ENCODE assay signal across 10 cellular contexts in the genomic region with DNA sequence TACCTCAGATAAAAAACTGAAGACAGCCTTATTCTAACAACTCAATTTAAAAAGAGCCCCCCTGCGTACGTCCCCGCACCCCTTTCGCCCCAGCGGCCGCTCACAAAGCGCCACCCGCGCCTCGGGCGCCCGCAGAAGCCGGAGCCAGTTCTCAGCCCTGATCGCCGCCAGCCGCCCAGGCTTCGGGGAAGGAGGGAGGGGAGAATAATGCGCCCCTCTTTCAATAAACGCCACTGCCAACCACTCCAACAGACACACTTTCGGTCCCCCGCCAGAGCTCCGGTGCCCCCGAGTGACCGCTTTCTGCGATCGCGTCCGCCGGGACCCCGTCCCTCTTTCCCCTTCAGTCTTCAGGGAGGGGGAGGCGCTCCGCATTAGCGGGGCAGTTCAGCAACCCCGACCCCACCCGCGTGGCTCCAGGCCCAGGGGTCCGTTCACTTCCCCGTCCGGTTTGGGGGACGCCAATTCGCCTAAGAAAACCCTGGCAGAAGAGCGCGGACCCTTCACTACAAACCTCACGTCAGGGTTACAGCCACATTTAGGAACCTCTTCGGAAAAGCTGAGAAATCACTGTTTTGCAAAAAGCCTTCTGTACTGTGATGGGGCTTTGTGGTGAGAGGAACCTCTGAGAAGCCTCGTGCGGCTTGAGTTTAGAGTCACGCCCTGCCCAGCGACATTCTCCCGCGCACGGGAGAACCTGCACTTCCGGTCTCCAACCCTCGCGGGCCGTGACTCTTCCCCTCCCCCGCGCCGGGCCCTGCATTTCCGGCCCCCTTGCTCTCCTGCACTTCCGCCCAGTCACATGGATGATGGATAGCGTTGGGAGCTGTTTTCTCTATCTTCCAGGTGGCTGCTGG. TPM values are rescaled to one million over a fixed set of nuclear protein-coding genes. Genes with fewer than 3 reads are reported as not detected.
DNase-seq lines count a peak whose midpoint lies in the region; ATAC-seq, FAIRE-seq and TF ChIP-seq lines count a peak whose summit lies in the region.
"Had no signal": no experiment of that assay in that cellular context is flagged by ENCODE, and none has a peak within 500 bp of the region (broad histone marks: within the 10 kb centered on the region; RNA-seq: fewer than 3 reads in every experiment).

No MANE protein-coding gene starts in this region.

- H3K4me1 ChIP-seq in IMR-90 (ENCODE audit: control insufficient read depth, insufficient read depth, low read length) (no peaks in the 10 kb centered on the region), endothelial cell of umbilical vein (ENCODE audit: control insufficient read depth, extremely low read depth, insufficient read depth, low read length) (peaks cover 4% of the 10 kb centered on the region), parathyroid adenoma (no peaks in the 10 kb centered on the region)

- no peak for TF ChIP-seq POLR2A in IMR-90 (IDR thresholded peaks at IDR 0.05; ENCODE audit: low read depth, low read length)
- TF ChIP-seq POLR2A in endothelial cell of umbilical vein (IDR thresholded peaks at IDR 0.05; ENCODE audit: low read depth, low read length) = no peak

- H4K5ac ChIP-seq in IMR-90 (ENCODE audit: low read depth, low read length) = no peak overlapping the region

- no peak for TF ChIP-seq CTCF in IMR-90 (conservative IDR thresholded peaks at IDR 0.05; ENCODE audit: low read depth, low read length)
- TF ChIP-seq CTCF in endothelial cell of umbilical vein (IDR thresholded peaks at IDR 0.05; ENCODE audit: extremely low read depth in 1 of 2, insufficient read depth in 1 of 2, low read depth in 1 of 2, low read length in 2 of 2) = no peak
- TF ChIP-seq CTCF in parathyroid adenoma (IDR thresholded peaks at IDR 0.05) = no peak

- no peaks in the 10 kb centered on the region for H3K36me3 ChIP-seq in IMR-90 (ENCODE audit: control insufficient read depth, insufficient read depth, low read length)
- no peaks in the 10 kb centered on the region for H3K36me3 ChIP-seq in endothelial cell of umbilical vein (ENCODE audit: control insufficient read depth in 2 of 2, extremely low read depth in 1 of 2, insufficient read depth in 2 of 2, low read length in 2 of 2)
- no peaks in the 10 kb centered on the region for H3K36me3 ChIP-seq in parathyroid adenoma (ENCODE audit: control insufficient read depth, insufficient read depth, low read length)

- no peak overlapping the region for H2BK15ac ChIP-seq in IMR-90 (ENCODE audit: low read depth, low read length)

- in situ Hi-C loops in IMR-90 (cut with MboI; ENCODE audit: low sequenced_read_pairs) = no loop called here

- no peaks in the 10 kb centered on the region for H3K79me1 ChIP-seq in IMR-90 (ENCODE audit: low read depth in 1 of 2, low read length in 2 of 2)

- H4K20me1 ChIP-seq in IMR-90 (ENCODE audit: insufficient read depth, low read length) = no peaks in the 10 kb centered on the region
- H4K20me1 ChIP-seq in endothelial cell of umbilical vein (replicated peaks; ENCODE audit: control insufficient read depth, extremely low read depth, insufficient read depth, low read length) = no peaks in the 10 kb centered on the region

- no peak overlapping the region for H2AK9ac ChIP-seq in IMR-90 (replicated peaks; ENCODE audit: low read depth, low read length, poor library complexity)

- H3K9ac ChIP-seq in IMR-90 (ENCODE audit: low read depth, low read length) (no peak overlapping the region), endothelial cell of umbilical vein (replicated peaks; ENCODE audit: extremely low read depth, insufficient read depth, low read length) (no peak overlapping the region), parathyroid adenoma (no peak overlapping the region)

- H4K91ac ChIP-seq in IMR-90 (ENCODE audit: insufficient read depth, low read depth, low read length) = no peak overlapping the region

- no peak overlapping the region for H2BK120ac ChIP-seq in IMR-90 (ENCODE audit: low read depth, low read length)

- dilution Hi-C loops in IMR-90 (cut with HindIII; ENCODE audit: low sequenced_read_pairs, unreplicated experiment) (no loop called here), endothelial cell of umbilical vein (cut with MboI; ENCODE audit: extremely low pct_ligation_motif_present, low sequenced_read_pairs) (no loop called here)

- peak overlapping the region; percentile 77 for H3K4me2 ChIP-seq in IMR-90 (ENCODE audit: low read depth, low read length)
- H3K4me2 ChIP-seq in endothelial cell of umbilical vein (ENCODE audit: insufficient read depth, low read length) = peak overlapping the region; percentile 38
- H3K4me2 ChIP-seq in parathyroid adenoma (ENCODE audit: low read length) = peak overlapping the region; percentile 75

- H3K27ac ChIP-seq in IMR-90 (ENCODE audit: insufficient read depth, low read length) (no peak overlapping the region), endothelial cell of umbilical vein (ENCODE audit: insufficient read depth, low read depth, low read length) (no peak overlapping the region), parathyroid adenoma (no peak overlapping the region)

- no peak; the same call in 1 of the 2 replicates for ATAC-seq in IMR-90 (ENCODE audit: low read depth)
- ATAC-seq in HG03565 (IDR thresholded peaks at IDR 0.05; ENCODE audit: unreplicated experiment) = no peak

- no peak overlapping the region for H2BK20ac ChIP-seq in IMR-90 (ENCODE audit: low read depth, low read length)

- no peak for TF ChIP-seq RAD21 in IMR-90 (IDR thresholded peaks at IDR 0.05; ENCODE audit: low read length)

- H3K79me2 ChIP-seq in endothelial cell of umbilical vein (ENCODE audit: control insufficient read depth, insufficient read depth, low read length) (no peaks in the 10 kb centered on the region), parathyroid adenoma (no peaks in the 10 kb centered on the region)

- intact Hi-C loops in IMR-90 (cut with micrococcal nuclease) = no loop called here
- intact Hi-C loops in endothelial cell of umbilical vein (cut with micrococcal nuclease) = no loop called here

- WGBS in IMR-90 (ENCODE audit: extremely low coverage in 2 of 2, insufficient read length in 1 of 2), 2 experiments = no CpG with 5 or more reads among the region's 62 CpGs

- no peak for FAIRE-seq in endothelial cell of umbilical vein (lab: Jason Lieb, UNC)

- BruUV-seq in IMR-90 (replicated peaks; lab: Mats Ljungman, UMichigan) (no TSS peak), endothelial cell of umbilical vein (replicated peaks; lab: Mats Ljungman, UMichigan) (no TSS peak)

- H2AK5ac ChIP-seq in IMR-90 (ENCODE audit: low read depth, low read length) = no peak overlapping the region

- no peak overlapping the region for H2BK5ac ChIP-seq in IMR-90 (ENCODE audit: low read depth, low read length, poor library complexity, severe bottlenecking)

- no peak overlapping the region for H3K14ac ChIP-seq in IMR-90 (replicated peaks; ENCODE audit: low read depth, low read length)

- H3K9me3 ChIP-seq in IMR-90 (ENCODE audit: control insufficient read depth, insufficient read depth, low read length) = no peaks in the 10 kb centered on the region
- H3K9me3 ChIP-seq in endothelial cell of umbilical vein (replicated peaks; ENCODE audit: control insufficient read depth, insufficient read depth, low read length) = no peaks in the 10 kb centered on the region
- H3K9me3 ChIP-seq in parathyroid adenoma (ENCODE audit: control insufficient read depth, low read length) = no peaks in the 10 kb centered on the region

- H3K4me3 ChIP-seq in IMR-90 (ENCODE audit: insufficient read depth, low read depth, low read length) (peak overlapping the region; percentile 27), endothelial cell of umbilical vein (replicated peaks in 1 of 3; ENCODE audit: insufficient read depth in 1 of 3, low read depth in 1 of 3, low read length in 3 of 3) (no peak overlapping the region), parathyroid adenoma (ENCODE audit: low read depth, low read length) (peak overlapping the region; percentile 42)
- H3K4me3 ChIP-seq: lung had no signal

- no peak overlapping the region for H3K56ac ChIP-seq in IMR-90 (ENCODE audit: extremely low read depth, insufficient read depth, low read length)

- CTCF ChIA-PET in IMR-90 (lab: Yijun Ruan, JAX) = no interaction called here
- CTCF ChIA-PET in endothelial cell of umbilical vein (lab: Charles Lee) = interaction anchor here (0.8 to 1.4 kb wide), 4 partner anchors 11 to 530 kb away, joined by 3 to 4 read pairs (median 4); no protein-coding TSS in a partner anchor

- DNase-seq in ELR (ENCODE audit: low read depth) (peak; percentile 38), IMR-90 (peak; percentile 0), endothelial cell of umbilical vein (ENCODE audit: low read depth, low spot score) (no peak), SK-N-DZ (ENCODE audit: low spot score) (no peak)
- DNase-seq in activated CD8-positive, alpha-beta memory T cell treated with anti-CD3 and anti-CD28 coated beads for 24 hours = no peak
- no peak for DNase-seq in activated CD4-positive, alpha-beta T cell treated with anti-CD3 and anti-CD28 coated beads for 48 hours
- DNase-seq: substantia nigra had no signal

- H3K9me1 ChIP-seq in IMR-90 (ENCODE audit: insufficient read depth, low read length) = no peaks in the 10 kb centered on the region
- no peaks in the 10 kb centered on the region for H3K9me1 ChIP-seq in endothelial cell of umbilical vein (replicated peaks; ENCODE audit: control insufficient read depth, extremely low read depth, insufficient read depth, low read length)

- H3K27me3 ChIP-seq in IMR-90 (ENCODE audit: control insufficient read depth, insufficient read depth, low read length) (peaks cover 20% of the 10 kb centered on the region), endothelial cell of umbilical vein (ENCODE audit: control insufficient read depth in 2 of 2, insufficient read depth in 2 of 2, low read length in 2 of 2) (peaks cover 24 to 59% of the 10 kb centered on the region in 2 experiments), parathyroid adenoma (ENCODE audit: control insufficient read depth, insufficient read depth, low read length) (no peaks in the 10 kb centered on the region)

- POLR2A ChIA-PET in IMR-90 (lab: Charles Lee; ENCODE audit: unreplicated experiment) = no interaction called here
- POLR2A ChIA-PET in endothelial cell of umbilical vein (lab: Charles Lee) = no interaction called here

- no peak overlapping the region; a peak in 1 of 4 replicates for H4K8ac ChIP-seq in IMR-90 (ENCODE audit: low read depth in 2 of 2, low read length in 2 of 2)

- no peak overlapping the region for H3K4ac ChIP-seq in IMR-90 (ENCODE audit: low read depth, low read length)

- H2AFZ ChIP-seq in IMR-90 (replicated peaks; ENCODE audit: low read length, poor library complexity) (peak overlapping the region; percentile 80), endothelial cell of umbilical vein (ENCODE audit: low read depth, low read length) (peak overlapping the region; percentile 51), parathyroid adenoma (peak overlapping the region; percentile 59)

- no peak overlapping the region for H3K18ac ChIP-seq in IMR-90 (ENCODE audit: low read depth, low read length)

- H3K23ac ChIP-seq in IMR-90 (ENCODE audit: low read depth, low read length) = no peak overlapping the region

RNA-seq across cellular contexts. Expression of a gene that starts 18.7 kb away (rescaled TPM):
- total RNA-seq in IMR-90 (2012; rRNA removed) (not detected in 2 replicates), endothelial cell of umbilical vein (not detected in 2 replicates)
- polyA plus RNA-seq in IMR-90 (2012; rRNA removed) (not detected in 2 replicates), endothelial cell of umbilical vein (not detected in 2 replicates)
- 0.01 TPM in 1 of 2 replicates, not detected in the other for polyA plus RNA-seq in IMR-90 (2012; cell fraction: cytosol; rRNA removed)
- not detected in 2 replicates for polyA plus RNA-seq in IMR-90 (2012; cell fraction: nucleus; rRNA removed; ENCODE audit: low replicate concordance)
- not detected in 2 replicates for polyA plus RNA-seq in endothelial cell of umbilical vein (2011; cell fraction: cytosol; rRNA removed)
- not detected in 2 replicates for polyA plus RNA-seq in endothelial cell of umbilical vein (2011; cell fraction: nucleus; rRNA removed)
- not detected in 2 replicates for polyA plus RNA-seq in endothelial cell of umbilical vein (2012)
- 0.06 TPM in 1 of 2 replicates, not detected in the other for polyA minus RNA-seq in endothelial cell of umbilical vein
- not detected for polyA minus RNA-seq in endothelial cell of umbilical vein (2011; cell fraction: cytosol; rRNA and poly(A)+ RNA removed)
- not detected in 2 replicates for polyA minus RNA-seq in endothelial cell of umbilical vein (2011; cell fraction: nucleus; rRNA and poly(A)+ RNA removed)
- polyA plus RNA-seq in SK-N-DZ (2014; cell fraction: cytosol; rRNA removed) = not detected in 2 replicates
- polyA plus RNA-seq in SK-N-DZ (2014; cell fraction: nucleus; rRNA removed) = 0.07 and 0.14 TPM in 2 replicates

Comparison
In these comparisons a context has a peak if more than half of its experiments do, and no peak if none do; other contexts are left out.
1. DNase-seq: peak in ELR (single experiment) and IMR-90 (single experiment); none in endothelial cell of umbilical vein (single experiment), activated CD8-positive, alpha-beta memory T cell treated with anti-CD3 and anti-CD28 coated beads for 24 hours (single experiment), SK-N-DZ (single experiment) and activated CD4-positive, alpha-beta T cell treated with anti-CD3 and anti-CD28 coated beads for 48 hours (single experiment).
2. H3K4me3 ChIP-seq: peak in IMR-90 (single experiment) and parathyroid adenoma (single experiment); none in endothelial cell of umbilical vein (0 of 3).
3. Peak in every context shown above with its lines, with median percentiles within 50 percentile points of each other: H2AFZ ChIP-seq and H3K4me2 ChIP-seq.